In the genomic region with DNA sequence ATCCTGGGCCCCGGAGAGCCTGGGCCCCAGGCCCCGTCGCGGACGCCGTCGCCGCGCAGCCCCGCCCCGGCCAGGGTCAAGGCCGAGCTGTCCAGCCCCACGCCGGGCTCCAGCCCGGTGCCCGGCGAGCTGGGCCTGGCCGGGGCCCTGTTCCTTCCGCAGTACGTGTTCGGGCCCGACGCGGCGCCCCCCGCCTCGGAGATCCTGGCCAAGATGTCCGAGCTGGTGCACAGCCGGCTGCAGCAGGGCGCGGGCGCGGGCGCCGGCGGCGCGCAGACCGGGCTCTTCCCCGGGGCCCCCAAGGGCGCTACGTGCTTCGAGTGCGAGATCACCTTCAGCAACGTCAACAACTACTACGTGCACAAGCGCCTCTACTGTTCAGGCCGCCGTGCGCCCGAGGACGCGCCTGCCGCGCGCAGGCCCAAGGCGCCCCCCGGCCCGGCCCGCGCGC, we compare ENCODE assay signal across 3 cellular contexts.
TF ChIP-seq lines count a peak whose summit lies in the region.

No MANE protein-coding gene starts in this region.

TF ChIP-seq in H1, 55 proteins besides CTCF, POLR2A, EP300 and RAD21 (continues in another document):
- TF ChIP-seq BRCA1 (IDR thresholded peaks at IDR 0.05; ENCODE audit: low read depth, low read length): no peak
- no peak for TF ChIP-seq POU5F1 (IDR thresholded peaks at IDR 0.05; ENCODE audit: low read depth, low read length)
- no peak for TF ChIP-seq CBX5 (IDR thresholded peaks at IDR 0.05; ENCODE audit: low read depth, low read length)
- no peak for TF ChIP-seq CHD1 (IDR thresholded peaks at IDR 0.05; ENCODE audit: low read depth, low read length)
- 0 out of 2 replicates have a peak, but pooled peaks have one; percentile 11 for TF ChIP-seq POLR2AphosphoS5 (IDR thresholded peaks at IDR 0.05; ENCODE audit: low read depth, low read length)
- no peak for TF ChIP-seq JUND (IDR thresholded peaks at IDR 0.05; ENCODE audit: low read length)
- TF ChIP-seq TAF1 (IDR thresholded peaks at IDR 0.05; ENCODE audit: low read depth, low read length): 0 out of 2 replicates have a peak, but pooled peaks have one; percentile 14
- TF ChIP-seq SP2 (IDR thresholded peaks at IDR 0.05; ENCODE audit: low read length): no peak
- TF ChIP-seq EGR1 (IDR thresholded peaks at IDR 0.05; ENCODE audit: borderline replicate concordance, low read depth, low read length): no peak
- TF ChIP-seq SIN3A (conservative IDR thresholded peaks at IDR 0.05 in 1 of 2, IDR thresholded peaks at IDR 0.05 in 1 of 2; ENCODE audit: low read depth in 1 of 2, low read length in 2 of 2): no peak
- TF ChIP-seq, protein P1, sequence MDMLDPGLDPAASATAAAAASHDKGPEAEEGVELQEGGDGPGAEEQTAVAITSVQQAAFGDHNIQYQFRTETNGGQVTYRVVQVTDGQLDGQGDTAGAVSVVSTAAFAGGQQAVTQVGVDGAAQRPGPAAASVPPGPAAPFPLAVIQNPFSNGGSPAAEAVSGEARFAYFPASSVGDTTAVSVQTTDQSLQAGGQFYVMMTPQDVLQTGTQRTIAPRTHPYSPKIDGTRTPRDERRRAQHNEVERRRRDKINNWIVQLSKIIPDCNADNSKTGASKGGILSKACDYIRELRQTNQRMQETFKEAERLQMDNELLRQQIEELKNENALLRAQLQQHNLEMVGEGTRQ (IDR thresholded peaks at IDR 0.05; ENCODE audit: low read length): no peak
- TF ChIP-seq SRF (IDR thresholded peaks at IDR 0.05; ENCODE audit: low read depth, low read length): no peak
- no peak for TF ChIP-seq TEAD4 (IDR thresholded peaks at IDR 0.05; ENCODE audit: low read depth, low read length)
- TF ChIP-seq CREB1 (IDR thresholded peaks at IDR 0.05): no peak
- TF ChIP-seq TAF7 (optimal IDR thresholded peaks at IDR 0.05; ENCODE audit: borderline replicate concordance, low read depth, low read length): no peak
- no peak for TF ChIP-seq EZH2 (IDR thresholded peaks at IDR 0.05; ENCODE audit: low read depth, low read length, severe bottlenecking)
- no peak for TF ChIP-seq SP1 (IDR thresholded peaks at IDR 0.05; ENCODE audit: low read depth, low read length)
- TF ChIP-seq, protein P2, sequence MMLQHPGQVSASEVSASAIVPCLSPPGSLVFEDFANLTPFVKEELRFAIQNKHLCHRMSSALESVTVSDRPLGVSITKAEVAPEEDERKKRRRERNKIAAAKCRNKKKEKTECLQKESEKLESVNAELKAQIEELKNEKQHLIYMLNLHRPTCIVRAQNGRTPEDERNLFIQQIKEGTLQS (IDR thresholded peaks at IDR 0.05; ENCODE audit: insufficient read depth, low read depth, low read length): no peak
- no peak for TF ChIP-seq RNF2 (IDR thresholded peaks at IDR 0.05; ENCODE audit: borderline replicate concordance, low read depth, low read length, missing control alignments, poor library complexity, severe bottlenecking)
- TF ChIP-seq, protein P3, sequence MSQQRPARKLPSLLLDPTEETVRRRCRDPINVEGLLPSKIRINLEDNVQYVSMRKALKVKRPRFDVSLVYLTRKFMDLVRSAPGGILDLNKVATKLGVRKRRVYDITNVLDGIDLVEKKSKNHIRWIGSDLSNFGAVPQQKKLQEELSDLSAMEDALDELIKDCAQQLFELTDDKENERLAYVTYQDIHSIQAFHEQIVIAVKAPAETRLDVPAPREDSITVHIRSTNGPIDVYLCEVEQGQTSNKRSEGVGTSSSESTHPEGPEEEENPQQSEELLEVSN (IDR thresholded peaks at IDR 0.05): no peak
- TF ChIP-seq GABPA (IDR thresholded peaks at IDR 0.05; ENCODE audit: borderline replicate concordance, insufficient read depth, low read length): 0 out of 2 replicates have a peak, but pooled peaks have one; percentile 54
- TF ChIP-seq RXRA (IDR thresholded peaks at IDR 0.05; ENCODE audit: insufficient read depth, low read depth, low read length): no peak
- no peak for TF ChIP-seq BACH1 (IDR thresholded peaks at IDR 0.05; ENCODE audit: low read length)
- TF ChIP-seq SIX5 (IDR thresholded peaks at IDR 0.05; ENCODE audit: low read depth, low read length): no peak
- TF ChIP-seq FOSL1 (IDR thresholded peaks at IDR 0.05; ENCODE audit: insufficient read depth, low read depth, low read length): no peak
- TF ChIP-seq BCL11A (IDR thresholded peaks at IDR 0.05; ENCODE audit: low read depth in 2 of 2, low read length in 2 of 2): no peak
- no peak for TF ChIP-seq TBP (IDR thresholded peaks at IDR 0.05; ENCODE audit: low read depth, low read length)
- no peak for TF ChIP-seq SIRT6 (IDR thresholded peaks at IDR 0.05; ENCODE audit: low read length)

TF ChIP-seq in HepG2, 621 proteins besides CTCF, POLR2A, EP300 and RAD21:
- TF ChIP-seq, protein P4, sequence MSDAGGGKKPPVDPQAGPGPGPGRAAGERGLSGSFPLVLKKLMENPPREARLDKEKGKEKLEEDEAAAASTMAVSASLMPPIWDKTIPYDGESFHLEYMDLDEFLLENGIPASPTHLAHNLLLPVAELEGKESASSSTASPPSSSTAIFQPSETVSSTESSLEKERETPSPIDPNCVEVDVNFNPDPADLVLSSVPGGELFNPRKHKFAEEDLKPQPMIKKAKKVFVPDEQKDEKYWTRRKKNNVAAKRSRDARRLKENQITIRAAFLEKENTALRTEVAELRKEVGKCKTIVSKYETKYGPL (CRISPR knock-in tag; IDR thresholded peaks at IDR 0.05): no peak
- TF ChIP-seq TCF12 (IDR thresholded peaks at IDR 0.05): no peak
- TF ChIP-seq TCF12 (CRISPR knock-in tag; IDR thresholded peaks at IDR 0.05): no peak
- TF ChIP-seq, protein P1 (IDR thresholded peaks at IDR 0.05; ENCODE audit: low read depth, low read length): no peak
- TF ChIP-seq, protein P1 (CRISPR knock-in tag; IDR thresholded peaks at IDR 0.05; ENCODE audit: borderline replicate concordance): no peak
- no peak for TF ChIP-seq RFX5 (IDR thresholded peaks at IDR 0.05; ENCODE audit: low read depth, low read length)
- peak; percentile 24 for TF ChIP-seq AGO2 (optimal IDR thresholded peaks at IDR 0.05; ENCODE audit: low read depth, low read length)
TF ChIP-seq in HepG2: peak in this region for 1.

TF ChIP-seq in GM12891, 5 proteins besides CTCF, POLR2A, EP300 and RAD21:
- TF ChIP-seq SPI1 (IDR thresholded peaks at IDR 0.05; ENCODE audit: low read depth, low read length): no peak
- no peak for TF ChIP-seq POU2F2 (IDR thresholded peaks at IDR 0.05; ENCODE audit: low read depth, low read length)
- TF ChIP-seq PAX5 (IDR thresholded peaks at IDR 0.05; ENCODE audit: insufficient read depth, low read length, severe bottlenecking): no peak
- no peak for TF ChIP-seq POLR2AphosphoS5 (IDR thresholded peaks at IDR 0.05; ENCODE audit: low read depth, low read length)
- no peak for TF ChIP-seq TAF1 (IDR thresholded peaks at IDR 0.05; ENCODE audit: low read depth, low read length)
